Comparison of ENCODE assay signal across 15 cellular contexts in genomic region chr2:8489751-8490150, GRCh38.
DNase-seq lines count a peak whose midpoint lies in the region; ATAC-seq and TF ChIP-seq lines count a peak whose summit lies in the region.
"Had no signal": no experiment of that assay in that cellular context is flagged by ENCODE, and none has a peak within 500 bp of the region (broad histone marks: within the 10 kb centered on the region; RNA-seq: fewer than 3 reads in every experiment).

No MANE protein-coding gene starts in this region.

- peaks cover 64% of the 10 kb centered on the region for H3K4me1 Mint-ChIP-seq in activated naive CD8-positive, alpha-beta T cell treated with anti-CD3 and anti-CD28 coated beads, Interleukin-2, amount 50 U/mL, for 24 hours
- H3K4me1 Mint-ChIP-seq in activated naive CD8-positive, alpha-beta T cell treated with anti-CD3 and anti-CD28 coated beads for 36 hours = peaks cover 33% of the 10 kb centered on the region
- H3K4me1 Mint-ChIP-seq in activated CD4-positive, alpha-beta memory T cell treated with anti-CD3 and anti-CD28 coated beads, Interleukin-2, amount 10 ng/mL, durations not matched to agents 7 days and 5 days = peaks cover 67% of the 10 kb centered on the region
- H3K4me1 Mint-ChIP-seq in natural killer cell = peaks cover 65 to 70% of the 10 kb centered on the region in 2 donors

- DNase-seq in activated naive CD8-positive, alpha-beta T cell treated with anti-CD3 and anti-CD28 coated beads, Interleukin-2, amount 50 U/mL, for 24 hours = no peak
- DNase-seq in activated naive CD8-positive, alpha-beta T cell treated with anti-CD3 and anti-CD28 coated beads for 36 hours = no peak
- no peak for DNase-seq in activated CD4-positive, alpha-beta memory T cell treated with anti-CD3 and anti-CD28 coated beads, Interleukin-2, amount 10 ng/mL, durations not matched to agents 7 days and 5 days
- DNase-seq in natural killer cell (no peak), NCI-H1694 (lab: John Stamatoyannopoulos, UW) (no peak)
- DNase-seq in stimulated activated CD4-positive, alpha-beta T cell treated with anti-CD3 and anti-CD28 coated beads, Interleukin-15, amount 100 ng/mL, for 24 hours = no peak
- DNase-seq: AML-193, DMS 273 treated with DMSO at 0.1 percent for 48 hours, KBM-7, NCI-H1092, NCI-H446, NCI-H748 treated with DMSO at 0.1 percent for 48 hours, PC-9 had no signal

- H3K27ac Mint-ChIP-seq in activated naive CD8-positive, alpha-beta T cell treated with anti-CD3 and anti-CD28 coated beads, Interleukin-2, amount 50 U/mL, for 24 hours = peak overlapping the region; percentile 33
- no peak overlapping the region for H3K27ac Mint-ChIP-seq in activated naive CD8-positive, alpha-beta T cell treated with anti-CD3 and anti-CD28 coated beads for 36 hours
- H3K27ac Mint-ChIP-seq in activated CD4-positive, alpha-beta memory T cell treated with anti-CD3 and anti-CD28 coated beads, Interleukin-2, amount 10 ng/mL, durations not matched to agents 7 days and 5 days = peak overlapping the region; percentile 84
- peak overlapping the region; percentile 97 to 100 for H3K27ac Mint-ChIP-seq in natural killer cell

- no peak for ATAC-seq in activated naive CD8-positive, alpha-beta T cell treated with anti-CD3 and anti-CD28 coated beads, Interleukin-2, amount 50 U/mL, for 24 hours
- ATAC-seq in natural killer cell = no peak
- ATAC-seq in HG02798 (IDR thresholded peaks at IDR 0.05; ENCODE audit: poor library complexity, unreplicated experiment) = no peak
- no peak for ATAC-seq in GM18517 (IDR thresholded peaks at IDR 0.05; ENCODE audit: unreplicated experiment)

- TF ChIP-seq CTCF in natural killer cell (IDR thresholded peaks at IDR 0.05) = no peak

- no peaks in the 10 kb centered on the region for H3K36me3 Mint-ChIP-seq in activated naive CD8-positive, alpha-beta T cell treated with anti-CD3 and anti-CD28 coated beads, Interleukin-2, amount 50 U/mL, for 24 hours (ENCODE audit: low read depth)
- peaks cover 5% of the 10 kb centered on the region for H3K36me3 Mint-ChIP-seq in activated naive CD8-positive, alpha-beta T cell treated with anti-CD3 and anti-CD28 coated beads for 36 hours
- H3K36me3 Mint-ChIP-seq in activated CD4-positive, alpha-beta memory T cell treated with anti-CD3 and anti-CD28 coated beads, Interleukin-2, amount 10 ng/mL, durations not matched to agents 7 days and 5 days (ENCODE audit: low read depth) = peaks cover 13% of the 10 kb centered on the region
- H3K36me3 Mint-ChIP-seq in natural killer cell = no peaks in the 10 kb centered on the region

- no peaks in the 10 kb centered on the region for H3K9me3 Mint-ChIP-seq in activated naive CD8-positive, alpha-beta T cell treated with anti-CD3 and anti-CD28 coated beads, Interleukin-2, amount 50 U/mL, for 24 hours
- no peaks in the 10 kb centered on the region for H3K9me3 Mint-ChIP-seq in activated naive CD8-positive, alpha-beta T cell treated with anti-CD3 and anti-CD28 coated beads for 36 hours
- no peaks in the 10 kb centered on the region for H3K9me3 Mint-ChIP-seq in activated CD4-positive, alpha-beta memory T cell treated with anti-CD3 and anti-CD28 coated beads, Interleukin-2, amount 10 ng/mL, durations not matched to agents 7 days and 5 days
- H3K9me3 Mint-ChIP-seq in natural killer cell = no peaks in the 10 kb centered on the region

- POLR2A ChIA-PET in activated CD4-positive, alpha-beta memory T cell treated with anti-CD3 and anti-CD28 coated beads, Interleukin-2, amount 10 ng/mL, durations not matched to agents 7 days and 5 days (lab: Charles Lee) = interaction anchor here (1.1 to 6.0 kb wide), 9 partner anchors 13 to 192 kb away, joined by 3 to 54 read pairs (median 6); partner anchors contain the start of gene ID2

- CTCF ChIA-PET in activated CD4-positive, alpha-beta memory T cell treated with anti-CD3 and anti-CD28 coated beads, Interleukin-2, amount 10 ng/mL, durations not matched to agents 7 days and 5 days (lab: Charles Lee) = interaction anchor here (0.9 to 1.0 kb wide), 2 partner anchors 12 to 25 kb away, joined by 3 to 4 read pairs; no protein-coding TSS in a partner anchor

- intact Hi-C loops in natural killer cell (cut with micrococcal nuclease) = loop anchor here (2.0 to 5.0 kb wide), 3 partner anchors 65 to 193 kb away; partner anchors contain the start of gene ID2

- H3K27me3 Mint-ChIP-seq in activated naive CD8-positive, alpha-beta T cell treated with anti-CD3 and anti-CD28 coated beads, Interleukin-2, amount 50 U/mL, for 24 hours = peaks cover 9% of the 10 kb centered on the region
- H3K27me3 Mint-ChIP-seq in activated naive CD8-positive, alpha-beta T cell treated with anti-CD3 and anti-CD28 coated beads for 36 hours = peaks cover 10% of the 10 kb centered on the region
- no peaks in the 10 kb centered on the region for H3K27me3 Mint-ChIP-seq in activated CD4-positive, alpha-beta memory T cell treated with anti-CD3 and anti-CD28 coated beads, Interleukin-2, amount 10 ng/mL, durations not matched to agents 7 days and 5 days
- no peaks in the 10 kb centered on the region for H3K27me3 Mint-ChIP-seq in natural killer cell (ENCODE audit: low read depth in 2 of 2)

- H3K4me3 Mint-ChIP-seq in activated naive CD8-positive, alpha-beta T cell treated with anti-CD3 and anti-CD28 coated beads, Interleukin-2, amount 50 U/mL, for 24 hours = no peak overlapping the region
- no peak overlapping the region for H3K4me3 Mint-ChIP-seq in activated naive CD8-positive, alpha-beta T cell treated with anti-CD3 and anti-CD28 coated beads for 36 hours
- H3K4me3 Mint-ChIP-seq in activated CD4-positive, alpha-beta memory T cell treated with anti-CD3 and anti-CD28 coated beads, Interleukin-2, amount 10 ng/mL, durations not matched to agents 7 days and 5 days = no peak overlapping the region
- H3K4me3 Mint-ChIP-seq in natural killer cell = no peak overlapping the region
